In the genomic region with DNA sequence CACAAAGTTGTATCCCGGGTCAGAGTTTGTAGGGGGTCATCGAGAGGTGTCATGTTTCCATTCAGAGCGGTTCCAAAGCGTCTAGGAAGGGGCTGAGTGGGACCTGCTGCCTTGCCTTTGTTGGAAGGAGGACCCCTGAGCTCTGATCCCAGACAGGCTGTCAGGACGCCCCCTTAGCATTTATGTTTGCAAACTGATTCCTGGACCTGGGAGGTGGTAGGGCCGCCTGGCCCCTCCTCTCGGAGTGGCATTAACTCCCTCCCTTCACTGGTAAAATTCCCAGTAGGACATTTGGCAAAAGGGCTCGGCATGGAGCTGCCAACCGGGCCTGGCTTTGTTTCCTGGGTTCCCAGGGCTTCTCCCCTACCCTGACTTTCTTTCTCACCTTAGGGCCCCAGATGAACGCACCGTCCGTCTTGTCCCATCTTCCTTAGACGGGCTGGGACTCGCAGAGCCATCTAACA, we compare ENCODE assay signal across 8 cellular contexts. TPM values are rescaled to one million over a fixed set of nuclear protein-coding genes. Genes with fewer than 3 reads are reported as not detected.
DNase-seq lines count a peak whose midpoint lies in the region; ATAC-seq and TF ChIP-seq lines count a peak whose summit lies in the region.

No MANE protein-coding gene starts in this region.

- H4K20me1 ChIP-seq in PC-3 (ENCODE audit: low read length) = peaks cover 12% of the 10 kb centered on the region; the same call in 1 of the 2 replicates

- H3K9me3 ChIP-seq in Caco-2 = no peaks in the 10 kb centered on the region
- H3K9me3 ChIP-seq in PC-3 (ENCODE audit: low read length) = no peaks in the 10 kb centered on the region

- 0 out of 2 replicates have a peak overlapping the region, but pooled peaks have one; percentile 89 for H2AFZ ChIP-seq in PC-3 (ENCODE audit: low read length)

- ATAC-seq in PC-3 = no peak

- no peaks in the 10 kb centered on the region for H3K9me2 ChIP-seq in PC-3 (replicated peaks; ENCODE audit: low read length)

- no peaks in the 10 kb centered on the region for H3F3A ChIP-seq in PC-3 (ENCODE audit: low read length, unreplicated experiment)

- DNase-seq in Caco-2 (no peak), PC-3 (no peak), epithelial cell of prostate (ENCODE audit: low read depth, low spot score) (no peak), osteocyte (ENCODE audit: extremely low spot score, unreplicated experiment) (no peak), islet precursor cell (no peak), NCI-H1092 treated with DMSO at 0.1 percent for 48 hours (lab: John Stamatoyannopoulos, UW) (no peak), AG08395 (ENCODE audit: low spot score) (no peak), NCI-H345 (lab: John Stamatoyannopoulos, UW) (no peak)

- H3K36me3 ChIP-seq in Caco-2 (ENCODE audit: control insufficient read depth, insufficient read depth, low read length) (no peaks in the 10 kb centered on the region), PC-3 (ENCODE audit: low read depth, low read length) (no peaks in the 10 kb centered on the region)

- peak overlapping the region; percentile 89 for H3K4me2 ChIP-seq in PC-3 (ENCODE audit: low read length)

- H3K4me1 ChIP-seq in Caco-2 (peaks cover 31% of the 10 kb centered on the region), PC-3 (ENCODE audit: insufficient read depth, low read length) (peaks cover 18% of the 10 kb centered on the region)

- H3K4me3 ChIP-seq in Caco-2 (ENCODE audit: low read depth, low read length) (peak overlapping the region; percentile 92), PC-3 (ENCODE audit: low read length) (peak overlapping the region; percentile 76)

- H3K4me3 Mint-ChIP-seq in Caco-2 (ENCODE audit: unreplicated experiment) = peak overlapping the region; percentile 96
- peak overlapping the region; percentile 90 for H3K4me3 Mint-ChIP-seq in osteocyte (ENCODE audit: unreplicated experiment)

- H3K9me3 Mint-ChIP-seq in Caco-2 (ENCODE audit: unreplicated experiment) (no peaks in the 10 kb centered on the region), osteocyte (ENCODE audit: unreplicated experiment) (no peaks in the 10 kb centered on the region)

- H3K4me1 Mint-ChIP-seq in Caco-2 (ENCODE audit: low read depth, unreplicated experiment) (peaks cover 8% of the 10 kb centered on the region), osteocyte (ENCODE audit: unreplicated experiment) (peaks cover 32% of the 10 kb centered on the region)

- peaks cover 81% of the 10 kb centered on the region for H3K79me2 ChIP-seq in PC-3 (ENCODE audit: low read length)

- H3K27me3 Mint-ChIP-seq in Caco-2 (ENCODE audit: insufficient read depth, unreplicated experiment) (no peaks in the 10 kb centered on the region), osteocyte (ENCODE audit: unreplicated experiment) (no peaks in the 10 kb centered on the region)

- BruUV-seq in Caco-2 (replicated peaks; lab: Mats Ljungman, UMichigan) (no TSS peak), PC-3 (replicated peaks; lab: Mats Ljungman, UMichigan) (no TSS peak)

- H3K27ac ChIP-seq in PC-3 (ENCODE audit: low read length) (no peak overlapping the region), epithelial cell of prostate (peak overlapping the region; percentile 87)

- peak overlapping the region; percentile 68; the same call in 1 of the 2 replicates for H3K9ac ChIP-seq in PC-3 (ENCODE audit: low read length)

- intact Hi-C loops in Caco-2 (cut with micrococcal nuclease; ENCODE audit: unreplicated experiment) (loop anchor here (1.0 to 5.0 kb wide), 4 partner anchors 22 to 226 kb away; a partner anchor contains a TSS), PC-3 (cut with micrococcal nuclease) (loop anchor here (2.0 kb wide), 4 partner anchors 49 to 225 kb away; a partner anchor contains a TSS)

- CTCF ChIA-PET in Caco-2 (lab: Charles Lee) (interaction anchor here (0.5 to 1.6 kb wide), 7 partner anchors 16 to 178 kb away, joined by 3 to 7 read pairs (median 5); no protein-coding TSS in a partner anchor), PC-3 (lab: Charles Lee) (interaction anchor here (0.5 kb wide), 1 partner anchor 17 kb away, joined by 5 read pairs; no protein-coding TSS in a partner anchor)

- POLR2A ChIA-PET in Caco-2 (lab: Charles Lee) (interaction anchor here (2.3 kb wide), 1 partner anchor 17 kb away, joined by 11 read pairs; no protein-coding TSS in a partner anchor), PC-3 (lab: Charles Lee; ENCODE audit: unreplicated experiment) (no interaction called here)

- H3K36me3 Mint-ChIP-seq in Caco-2 (ENCODE audit: insufficient read depth, unreplicated experiment) (peaks cover 28% of the 10 kb centered on the region), osteocyte (ENCODE audit: unreplicated experiment) (no peaks in the 10 kb centered on the region)

- no peaks in the 10 kb centered on the region for H3K27me3 ChIP-seq in Caco-2 (replicated peaks; ENCODE audit: control insufficient read depth, insufficient read depth, low read length)
- no peaks in the 10 kb centered on the region for H3K27me3 ChIP-seq in PC-3 (ENCODE audit: low read length)

- H3K27ac Mint-ChIP-seq in Caco-2 (ENCODE audit: unreplicated experiment) = peak overlapping the region; percentile 92
- H3K27ac Mint-ChIP-seq in osteocyte (ENCODE audit: unreplicated experiment) = peak overlapping the region; percentile 88

- TF ChIP-seq CTCF in Caco-2 (IDR thresholded peaks at IDR 0.05; ENCODE audit: insufficient read depth in 1 of 2, low read depth in 1 of 2, low read length in 1 of 2, severe bottlenecking in 1 of 2, unreplicated experiment in 1 of 2) = no peak
- TF ChIP-seq CTCF in PC-3 (conservative IDR thresholded peaks at IDR 0.05; ENCODE audit: low read depth, low read length) = no peak
- no peak for TF ChIP-seq CTCF in osteocyte (IDR thresholded peaks at IDR 0.05)

RNA-seq across cellular contexts. Expression of a gene that starts 2.5 kb away (rescaled TPM):
- 65.3 and 67.6 TPM in 2 replicates for total RNA-seq in Caco-2 (2022)
- 33.2 and 42.3 TPM in 2 replicates for total RNA-seq in PC-3 (2014; rRNA removed)
- total RNA-seq in osteocyte = 26.6 and 32.4 TPM in 2 replicates
